ENCODE assay signal across 8 cellular contexts in genomic region chr10:119206603-119207366, GRCh38. TPM values are rescaled to one million over a fixed set of nuclear protein-coding genes. Genes with fewer than 3 reads are reported as not detected.
DNase-seq lines count a peak whose midpoint lies in the region; ATAC-seq, FAIRE-seq and TF ChIP-seq lines count a peak whose summit lies in the region.

No MANE protein-coding gene starts in this region.

- H3K36me3 ChIP-seq in HepG2 (replicated peaks in 1 of 2; ENCODE audit: control insufficient read depth in 1 of 2, insufficient read depth in 2 of 2, low read length in 2 of 2): peaks cover 0 to 2% of the 10 kb centered on the region in 2 experiments; a peak in 1 of 5 replicates

- peak overlapping the region; percentile 93 for H3K27ac ChIP-seq in HepG2 (ENCODE audit: extremely low read length, insufficient read depth, low read length)

- TF ChIP-seq EP300 in HepG2 (IDR thresholded peaks at IDR 0.05; ENCODE audit: low read depth in 2 of 2, low read length in 2 of 2) (0 out of 4 replicates have a peak, but pooled peaks of 1 of the 2 experiments have one; percentile 16), HepG2 (CRISPR knock-in tag; IDR thresholded peaks at IDR 0.05; ENCODE audit: borderline replicate concordance) (no peak)

- no peak for TF ChIP-seq POLR2A in NB4 (IDR thresholded peaks at IDR 0.05; ENCODE audit: extremely low read depth, insufficient read length)
- peak in 1 of 2 experiments; percentile 73; a peak in 1 of 4 replicates for TF ChIP-seq POLR2A in HepG2 (IDR thresholded peaks at IDR 0.05; ENCODE audit: insufficient read depth in 1 of 2, low read depth in 2 of 2, low read length in 2 of 2)

- peak overlapping the region; percentile 62 for H3K4me3 ChIP-seq in NB4 (ENCODE audit: low read depth, low read length)
- peak overlapping the region; percentile 58 to 97 (median 75) for H3K4me3 ChIP-seq in HepG2 (replicated peaks in 1 of 3; ENCODE audit: insufficient read depth in 1 of 3, low read depth in 2 of 3, low read length in 3 of 3)

- H3K36me3 Mint-ChIP-seq in dendritic cell treated with granulocyte-macrophage colony-stimulating factor and Interleukin-4, amounts not matched to agents 40 ng/mL and 50 ng/mL, for 4 days (ENCODE audit: low read depth): peaks cover 6% of the 10 kb centered on the region

- FAIRE-seq in HepG2 (lab: Jason Lieb, UNC): no peak

- no peaks in the 10 kb centered on the region; a peak in 2 of 5 replicates for H3K27me3 ChIP-seq in HepG2 (ENCODE audit: control insufficient read depth in 1 of 2, insufficient read depth in 2 of 2, low read length in 2 of 2)

- WGBS in HepG2 (ENCODE audit: low lambda C conversion rate): 0% methylated on average over 1 of the region's 98 CpGs

- peak; percentile 66 for ATAC-seq in HG02588 (IDR thresholded peaks at IDR 0.05; ENCODE audit: unreplicated experiment)
- ATAC-seq in HepG2: peak; percentile 68

- H3K27ac Mint-ChIP-seq in dendritic cell treated with granulocyte-macrophage colony-stimulating factor and Interleukin-4, amounts not matched to agents 40 ng/mL and 50 ng/mL, for 4 days: peak overlapping the region; percentile 89

- POLR2A ChIA-PET in HepG2 (lab: Yijun Ruan, JAX): interaction anchor here (0.6 to 5.2 kb wide), 34 partner anchors 9 to 292 kb away, joined by 3 to 51 read pairs (median 4); no protein-coding TSS in a partner anchor

- H3K9me3 ChIP-seq in HepG2 (ENCODE audit: low read length): no peaks in the 10 kb centered on the region

- H3K79me2 ChIP-seq in HepG2 (ENCODE audit: insufficient read depth, low read length): peaks cover 36% of the 10 kb centered on the region

- peak; percentile 96 for TF ChIP-seq RAD21 in HepG2 (CRISPR knock-in tag; IDR thresholded peaks at IDR 0.05)

- in situ Hi-C loops in HepG2 (cut with HindIII; ENCODE audit: extremely low pct_ligation_motif_present, low pct_unique_long_range_greater_than_20kb): no loop called here

- intact Hi-C loops in dendritic cell treated with granulocyte-macrophage colony-stimulating factor and Interleukin-4, amounts not matched to agents 40 ng/mL and 50 ng/mL, for 4 days (cut with micrococcal nuclease): loop anchor here (1.0 to 5.0 kb wide), 2 partner anchors 211 to 391 kb away; partner anchors contain the start of gene TIAL1
- intact Hi-C loops in HepG2 (cut with micrococcal nuclease; ENCODE audit: unreplicated experiment): loop anchor here (1.0 kb wide), 1 partner anchor 211 kb away; no protein-coding TSS in a partner anchor

- H3K4me2 ChIP-seq in HepG2 (ENCODE audit: low read depth, low read length): peak overlapping the region; percentile 87

- H3K9me3 Mint-ChIP-seq in dendritic cell treated with granulocyte-macrophage colony-stimulating factor and Interleukin-4, amounts not matched to agents 40 ng/mL and 50 ng/mL, for 4 days: no peaks in the 10 kb centered on the region

- CTCF ChIA-PET in HepG2 (lab: Yijun Ruan, JAX; ENCODE audit: low intra/inter-chr PET ratio, low total read pairs): interaction anchor here (1.2 to 2.5 kb wide), 4 partner anchors 64 to 337 kb away, joined by 3 to 14 read pairs (median 6); no protein-coding TSS in a partner anchor

- H2AFZ ChIP-seq in HepG2 (ENCODE audit: low read length): no peak overlapping the region

- H3K4me1 ChIP-seq in HepG2 (ENCODE audit: insufficient read depth, low read length): peaks cover 58% of the 10 kb centered on the region

- peaks cover 31% of the 10 kb centered on the region for H3K4me1 Mint-ChIP-seq in dendritic cell treated with granulocyte-macrophage colony-stimulating factor and Interleukin-4, amounts not matched to agents 40 ng/mL and 50 ng/mL, for 4 days (ENCODE audit: low read depth)

- peak overlapping the region; percentile 83 for H3K9ac ChIP-seq in HepG2 (ENCODE audit: insufficient read depth, low read depth, low read length)

- peaks cover 17% of the 10 kb centered on the region for H3K27me3 Mint-ChIP-seq in dendritic cell treated with granulocyte-macrophage colony-stimulating factor and Interleukin-4, amounts not matched to agents 40 ng/mL and 50 ng/mL, for 4 days

- TSS peak; percentile 64 for BruUV-seq in HepG2 (replicated peaks; lab: Mats Ljungman, UMichigan)

- peak; percentile 6 to 42 for DNase-seq in NCI-H2081 (lab: John Stamatoyannopoulos, UW)
- no peak for DNase-seq in NCI-H2081 treated with DMSO at 0.1 percent for 48 hours (lab: John Stamatoyannopoulos, UW)
- peak; percentile 85 for DNase-seq in NB4 (ENCODE audit: low read depth)
- peak; percentile 77 for DNase-seq in activated CD4-positive, alpha-beta T cell treated with anti-CD3 and anti-CD28 coated beads for 48 hours
- DNase-seq in HepG2 (ENCODE audit: low spot score): no peak
- DNase-seq in stimulated activated CD4-positive, alpha-beta T cell treated with anti-CD3 and anti-CD28 coated beads, Interleukin-2, amount 100 ng/mL, for 4 hours (ENCODE audit: low read depth): peak; percentile 64

- TF ChIP-seq CTCF in NB4 (IDR thresholded peaks at IDR 0.05; ENCODE audit: low read depth, low read length) (peak; percentile 44), HepG2 (CRISPR knock-in tag; IDR thresholded peaks at IDR 0.05) (peak; percentile 64; the same call in 1 of the 2 replicates)

- no peaks in the 10 kb centered on the region for H4K20me1 ChIP-seq in HepG2 (ENCODE audit: insufficient read depth, low read length)

- H3K4me3 Mint-ChIP-seq in dendritic cell treated with granulocyte-macrophage colony-stimulating factor and Interleukin-4, amounts not matched to agents 40 ng/mL and 50 ng/mL, for 4 days: peak overlapping the region; percentile 85

RNA-seq across cellular contexts. Expression of gene GRK5, which starts 0.6 kb away (rescaled TPM):
- 12.6 and 12.8 TPM in 2 replicates for total RNA-seq in HepG2 (2016; rRNA removed; fragmentation: Illumina TruSeq; extraction: Trizol)
- total RNA-seq in HepG2 (2016; cell fraction: cytosol; rRNA removed; fragmentation: Illumina TruSeq; extraction: Trizol; ENCODE audit: low read depth): 6.3 and 7.7 TPM in 2 replicates
- 11.4 and 13.0 TPM in 2 replicates for total RNA-seq in HepG2 (2016; cell fraction: insoluble cytoplasmic fraction; rRNA removed; fragmentation: Illumina TruSeq; extraction: Trizol)
- 18.1 and 19.4 TPM in 2 replicates for total RNA-seq in HepG2 (2016; cell fraction: membrane; rRNA removed; fragmentation: Illumina TruSeq; extraction: Trizol)
- total RNA-seq in HepG2 (2016; cell fraction: nucleus; rRNA removed; fragmentation: Illumina TruSeq; extraction: Trizol): 6.4 and 8.1 TPM in 2 replicates
- polyA plus RNA-seq in HepG2 (2011; rRNA removed): 10.4 and 11.5 TPM in 2 replicates
- 10.0 and 11.4 TPM in 2 replicates for polyA plus RNA-seq in HepG2 (2011; cell fraction: cytosol; rRNA removed)
- polyA plus RNA-seq in HepG2 (2011; cell fraction: nucleus; rRNA removed): 11.8 and 12.9 TPM in 2 replicates
- 10.9 and 14.3 TPM in 2 replicates for polyA plus RNA-seq in HepG2 (2012)
- 7.6 and 7.7 TPM in 2 replicates for polyA plus RNA-seq in HepG2 (2016; cell fraction: cytosol; fragmentation: Illumina TruSeq; extraction: Trizol; ENCODE audit: low read depth)
- 14.0 and 15.2 TPM in 2 replicates for polyA plus RNA-seq in HepG2 (2016; cell fraction: insoluble cytoplasmic fraction; fragmentation: Illumina TruSeq; extraction: Trizol; ENCODE audit: low read depth)
- 16.0 and 16.9 TPM in 2 replicates for polyA plus RNA-seq in HepG2 (2016; cell fraction: membrane; fragmentation: Illumina TruSeq; extraction: Trizol; ENCODE audit: low read depth)
- polyA plus RNA-seq in HepG2 (2016; cell fraction: nucleus; fragmentation: Illumina TruSeq; extraction: Trizol; ENCODE audit: insufficient read depth, low read depth): 15.4 and 17.0 TPM in 2 replicates
- 5.5 and 9.4 TPM in 2 replicates for polyA minus RNA-seq in HepG2 (2011; rRNA and poly(A)+ RNA removed; ENCODE audit: low replicate concordance)
- 5.5 and 8.2 TPM in 2 replicates for polyA minus RNA-seq in HepG2 (2011; cell fraction: cytosol; rRNA and poly(A)+ RNA removed)
- polyA minus RNA-seq in HepG2 (2011; cell fraction: nucleus; rRNA and poly(A)+ RNA removed): 5.2 and 6.5 TPM in 2 replicates

RNA-seq across cellular contexts. Expression of gene PRDX3, which starts 28.2 kb away (rescaled TPM):
- total RNA-seq in HepG2 (2016; rRNA removed; fragmentation: Illumina TruSeq; extraction: Trizol): 407 and 643 TPM in 2 replicates
- total RNA-seq in HepG2 (2016; cell fraction: cytosol; rRNA removed; fragmentation: Illumina TruSeq; extraction: Trizol; ENCODE audit: low read depth): 38.1 and 38.2 TPM in 2 replicates
- 410 and 682 TPM in 2 replicates for total RNA-seq in HepG2 (2016; cell fraction: insoluble cytoplasmic fraction; rRNA removed; fragmentation: Illumina TruSeq; extraction: Trizol)
- total RNA-seq in HepG2 (2016; cell fraction: membrane; rRNA removed; fragmentation: Illumina TruSeq; extraction: Trizol): 107 and 113 TPM in 2 replicates
- total RNA-seq in HepG2 (2016; cell fraction: nucleus; rRNA removed; fragmentation: Illumina TruSeq; extraction: Trizol): 156 and 165 TPM in 2 replicates
- polyA plus RNA-seq in HepG2 (2011; rRNA removed): 422 and 565 TPM in 2 replicates
- polyA plus RNA-seq in HepG2 (2011; cell fraction: cytosol; rRNA removed): 232 and 280 TPM in 2 replicates
- polyA plus RNA-seq in HepG2 (2011; cell fraction: nucleus; rRNA removed): 67.2 and 84.0 TPM in 2 replicates
- 200 and 294 TPM in 2 replicates for polyA plus RNA-seq in HepG2 (2012)
- polyA plus RNA-seq in HepG2 (2016; cell fraction: cytosol; fragmentation: Illumina TruSeq; extraction: Trizol; ENCODE audit: low read depth): 38.1 and 38.3 TPM in 2 replicates
- polyA plus RNA-seq in HepG2 (2016; cell fraction: insoluble cytoplasmic fraction; fragmentation: Illumina TruSeq; extraction: Trizol; ENCODE audit: low read depth): 634 and 704 TPM in 2 replicates
- 89.6 and 90.4 TPM in 2 replicates for polyA plus RNA-seq in HepG2 (2016; cell fraction: membrane; fragmentation: Illumina TruSeq; extraction: Trizol; ENCODE audit: low read depth)
- 227 and 242 TPM in 2 replicates for polyA plus RNA-seq in HepG2 (2016; cell fraction: nucleus; fragmentation: Illumina TruSeq; extraction: Trizol; ENCODE audit: insufficient read depth, low read depth)
- 468 and 479 TPM in 2 replicates for polyA minus RNA-seq in HepG2 (2011; rRNA and poly(A)+ RNA removed; ENCODE audit: low replicate concordance)
- 135 and 138 TPM in 2 replicates for polyA minus RNA-seq in HepG2 (2011; cell fraction: cytosol; rRNA and poly(A)+ RNA removed)
- polyA minus RNA-seq in HepG2 (2011; cell fraction: nucleus; rRNA and poly(A)+ RNA removed): 69.5 and 85.7 TPM in 2 replicates

RNA-seq across cellular contexts. Expression of gene SFXN4, which starts 41.3 kb away (rescaled TPM):
- total RNA-seq in HepG2 (2016; rRNA removed; fragmentation: Illumina TruSeq; extraction: Trizol): 47.4 and 64.9 TPM in 2 replicates
- 71.2 and 73.7 TPM in 2 replicates for total RNA-seq in HepG2 (2016; cell fraction: cytosol; rRNA removed; fragmentation: Illumina TruSeq; extraction: Trizol; ENCODE audit: low read depth)
- 55.2 and 66.3 TPM in 2 replicates for total RNA-seq in HepG2 (2016; cell fraction: insoluble cytoplasmic fraction; rRNA removed; fragmentation: Illumina TruSeq; extraction: Trizol)
- 75.6 and 82.1 TPM in 2 replicates for total RNA-seq in HepG2 (2016; cell fraction: membrane; rRNA removed; fragmentation: Illumina TruSeq; extraction: Trizol)
- total RNA-seq in HepG2 (2016; cell fraction: nucleus; rRNA removed; fragmentation: Illumina TruSeq; extraction: Trizol): 39.7 and 50.2 TPM in 2 replicates
- polyA plus RNA-seq in HepG2 (2011; rRNA removed): 44.6 and 47.7 TPM in 2 replicates
- polyA plus RNA-seq in HepG2 (2011; cell fraction: cytosol; rRNA removed): 31.1 and 39.7 TPM in 2 replicates
- 45.5 and 47.7 TPM in 2 replicates for polyA plus RNA-seq in HepG2 (2011; cell fraction: nucleus; rRNA removed)
- polyA plus RNA-seq in HepG2 (2012): 32.0 and 35.6 TPM in 2 replicates
- polyA plus RNA-seq in HepG2 (2016; cell fraction: cytosol; fragmentation: Illumina TruSeq; extraction: Trizol; ENCODE audit: low read depth): 63.0 and 72.7 TPM in 2 replicates
- polyA plus RNA-seq in HepG2 (2016; cell fraction: insoluble cytoplasmic fraction; fragmentation: Illumina TruSeq; extraction: Trizol; ENCODE audit: low read depth): 42.6 and 43.4 TPM in 2 replicates
- polyA plus RNA-seq in HepG2 (2016; cell fraction: membrane; fragmentation: Illumina TruSeq; extraction: Trizol; ENCODE audit: low read depth): 56.9 and 60.5 TPM in 2 replicates
- polyA plus RNA-seq in HepG2 (2016; cell fraction: nucleus; fragmentation: Illumina TruSeq; extraction: Trizol; ENCODE audit: insufficient read depth, low read depth): 62.6 and 72.4 TPM in 2 replicates
- polyA minus RNA-seq in HepG2 (2011; rRNA and poly(A)+ RNA removed; ENCODE audit: low replicate concordance): 25.6 and 27.5 TPM in 2 replicates
- 19.2 and 19.8 TPM in 2 replicates for polyA minus RNA-seq in HepG2 (2011; cell fraction: cytosol; rRNA and poly(A)+ RNA removed)
- 21.6 and 26.9 TPM in 2 replicates for polyA minus RNA-seq in HepG2 (2011; cell fraction: nucleus; rRNA and poly(A)+ RNA removed)

Comparison
In these comparisons a context has a peak if more than half of its experiments do, and no peak if none do; other contexts are left out.
1. DNase-seq: peak in NCI-H2081 (2 of 2), NB4 (single experiment), activated CD4-positive, alpha-beta T cell treated with anti-CD3 and anti-CD28 coated beads for 48 hours (single experiment) and stimulated activated CD4-positive, alpha-beta T cell treated with anti-CD3 and anti-CD28 coated beads, Interleukin-2, amount 100 ng/mL, for 4 hours (single experiment); none in NCI-H2081 treated with DMSO at 0.1 percent for 48 hours (single experiment) and HepG2 (single experiment).